Comparison of ENCODE assay signal across 22 cellular contexts in genomic region chr4:6753891-6754290, GRCh38. TPM values are rescaled to one million over a fixed set of nuclear protein-coding genes. Genes with fewer than 3 reads are reported as not detected.
DNase-seq lines count a peak whose midpoint lies in the region; ATAC-seq, FAIRE-seq and TF ChIP-seq lines count a peak whose summit lies in the region.
"Had no signal": no experiment of that assay in that cellular context is flagged by ENCODE, and none has a peak within 500 bp of the region (broad histone marks: within the 10 kb centered on the region; RNA-seq: fewer than 3 reads in every experiment).

No MANE protein-coding gene starts in this region.

- no peak overlapping the region for H3K4me3 ChIP-seq in KMS-11 (IDR thresholded peaks at IDR 0.05; ENCODE audit: insufficient read depth, low read depth, low read length)
- H3K4me3 ChIP-seq in epithelial cell of esophagus (ENCODE audit: low read length), result no peak overlapping the region
- H3K4me3 ChIP-seq in HepG2 (replicated peaks in 1 of 3; ENCODE audit: insufficient read depth in 1 of 3, low read depth in 2 of 3, low read length in 3 of 3), result peak overlapping the region; percentile 64 to 68 (median 66); a peak in 5 of 6 replicates
- H3K4me3 ChIP-seq in trophoblast cell (ENCODE audit: low read depth, low read length), result no peak overlapping the region
- H3K4me3 ChIP-seq: GM23248, MG63, SK-N-MC had no signal

- H2BK12ac ChIP-seq in trophoblast cell (ENCODE audit: low read length), result no peak overlapping the region

- H4K20me1 ChIP-seq in KMS-11 (ENCODE audit: insufficient read depth) (no peaks in the 10 kb centered on the region), HepG2 (ENCODE audit: insufficient read depth, low read length) (no peaks in the 10 kb centered on the region)

- intact Hi-C loops in HepG2 (cut with micrococcal nuclease; ENCODE audit: unreplicated experiment), result loop anchor here (2.0 kb wide), 2 partner anchors 21 to 25 kb away; no protein-coding TSS in a partner anchor

- no peak overlapping the region for H3K18ac ChIP-seq in trophoblast cell (ENCODE audit: low read length)

- H3K23ac ChIP-seq in trophoblast cell (ENCODE audit: low read length), result no peak overlapping the region

- H3K4me2 ChIP-seq in KMS-11 (peak overlapping the region; percentile 8; the same call in 1 of the 2 replicates), HepG2 (ENCODE audit: low read depth, low read length) (peak overlapping the region; percentile 89), trophoblast cell (ENCODE audit: low read length) (no peak overlapping the region)

- H3K4ac ChIP-seq in trophoblast cell (ENCODE audit: low read depth, low read length), result no peak overlapping the region

- TF ChIP-seq CTCF in KMS-11 (conservative IDR thresholded peaks at IDR 0.05; ENCODE audit: low read depth, low read length) (no peak), epithelial cell of esophagus (IDR thresholded peaks at IDR 0.05; ENCODE audit: insufficient read depth, low read depth, low read length, missing control alignments) (no peak), HepG2 (CRISPR knock-in tag; IDR thresholded peaks at IDR 0.05) (no peak)

- in situ Hi-C loops in HepG2 (cut with HindIII; ENCODE audit: extremely low pct_ligation_motif_present, low pct_unique_long_range_greater_than_20kb), result no loop called here

- TF ChIP-seq EP300 in HepG2 (IDR thresholded peaks at IDR 0.05; ENCODE audit: low read depth in 2 of 2, low read length in 2 of 2), result no peak
- no peak for TF ChIP-seq EP300 in HepG2 (CRISPR knock-in tag; IDR thresholded peaks at IDR 0.05; ENCODE audit: borderline replicate concordance)

- no peak overlapping the region for H2BK120ac ChIP-seq in trophoblast cell (ENCODE audit: insufficient read depth, low read length, poor library complexity)

- no peak overlapping the region for H3K9ac ChIP-seq in KMS-11
- peak overlapping the region; percentile 75 for H3K9ac ChIP-seq in HepG2 (ENCODE audit: insufficient read depth, low read depth, low read length)
- H3K9ac ChIP-seq in trophoblast cell (ENCODE audit: low read length), result no peak overlapping the region
- H3K9ac ChIP-seq: GM23248 had no signal

- CTCF ChIA-PET in HepG2 (lab: Yijun Ruan, JAX; ENCODE audit: low intra/inter-chr PET ratio, low total read pairs), result no interaction called here

- no peak overlapping the region for H4K12ac ChIP-seq in trophoblast cell (ENCODE audit: low read depth, low read length)

- H2AFZ ChIP-seq in KMS-11 (ENCODE audit: low read depth) (no peak overlapping the region), HepG2 (ENCODE audit: low read length) (no peak overlapping the region), trophoblast cell (ENCODE audit: insufficient read depth, low read length, poor library complexity) (no peak overlapping the region)
- H2AFZ ChIP-seq: GM23248 had no signal

- POLR2A ChIA-PET in HepG2 (lab: Yijun Ruan, JAX), result interaction anchor here (1.1 to 9.9 kb wide), 6 partner anchors 17 to 61 kb away, joined by 3 to 207 read pairs (median 4); no protein-coding TSS in a partner anchor

- peak overlapping the region; percentile 2 for H4K8ac ChIP-seq in trophoblast cell (ENCODE audit: low read depth, low read length)

- H3K36me3 ChIP-seq in KMS-11 (ENCODE audit: insufficient read depth) (no peaks in the 10 kb centered on the region), HepG2 (replicated peaks in 1 of 2; ENCODE audit: control insufficient read depth in 1 of 2, insufficient read depth in 2 of 2, low read length in 2 of 2) (no peaks in the 10 kb centered on the region), trophoblast cell (ENCODE audit: control insufficient read depth in 1 of 2, insufficient read depth in 2 of 2, low read length in 2 of 2) (no peaks in the 10 kb centered on the region)
- H3K36me3 ChIP-seq: MG63 had no signal

- H3K4me1 ChIP-seq in KMS-11 (ENCODE audit: low read depth, poor library complexity, severe bottlenecking) (peaks cover 15% of the 10 kb centered on the region), HepG2 (ENCODE audit: insufficient read depth, low read length) (peaks cover 73% of the 10 kb centered on the region), trophoblast cell (ENCODE audit: control insufficient read depth in 1 of 2, insufficient read depth in 2 of 2, low read length in 2 of 2) (peaks cover 4 to 30% of the 10 kb centered on the region in 2 experiments)

- H2BK5ac ChIP-seq in trophoblast cell (ENCODE audit: low read depth, low read length, poor library complexity), result no peak overlapping the region

- WGBS in HepG2 (ENCODE audit: low lambda C conversion rate), result 31% methylated on average over 6 of the region's 9 CpGs
- WGBS in trophoblast cell (ENCODE audit: extremely low coverage, insufficient coverage, insufficient read length), result no CpG with 5 or more reads among the region's 9 CpGs

- DNase-seq in epithelial cell of esophagus (ENCODE audit: low read depth), result peak; percentile 51
- DNase-seq in HepG2 (ENCODE audit: low spot score), result no peak
- DNase-seq in trophoblast cell, result no peak
- no peak for DNase-seq in GM03348 (ENCODE audit: low spot score)
- no peak for DNase-seq in iPS-NIHi11 (ENCODE audit: low spot score)
- DNase-seq in NCI-H2196 (lab: John Stamatoyannopoulos, UW; ENCODE audit: unreplicated experiment), result no peak
- DNase-seq: 8988T, ACHN, DMS153, GM23248, H9, MG63, NCI-H1105 treated with DMSO at 0.1 percent for 48 hours, NCI-H146, NCI-H2029, NCI-H446 treated with DMSO at 0.1 percent for 48 hours, NCI-H526, NCI-H82, SIG-M5 had no signal

- TF ChIP-seq POLR2A in HepG2 (IDR thresholded peaks at IDR 0.05; ENCODE audit: insufficient read depth in 1 of 2, low read depth in 2 of 2, low read length in 2 of 2), result no peak

- H3K27me3 ChIP-seq in KMS-11 (ENCODE audit: insufficient read depth, low read depth) (no peaks in the 10 kb centered on the region), HepG2 (ENCODE audit: control insufficient read depth in 1 of 2, insufficient read depth in 2 of 2, low read length in 2 of 2) (no peaks in the 10 kb centered on the region; a peak in 1 of 5 replicates), trophoblast cell (ENCODE audit: insufficient read depth, low read length) (no peaks in the 10 kb centered on the region)
- H3K27me3 ChIP-seq: MG63 had no signal

- no peak overlapping the region for H3K27ac ChIP-seq in KMS-11
- H3K27ac ChIP-seq in HepG2 (ENCODE audit: extremely low read length, insufficient read depth, low read length), result peak overlapping the region; percentile 83
- no peak overlapping the region for H3K27ac ChIP-seq in trophoblast cell (ENCODE audit: low read depth, low read length)
- H3K27ac ChIP-seq: GM23248, SK-N-MC had no signal

- no peak overlapping the region for H2AK5ac ChIP-seq in trophoblast cell (ENCODE audit: low read length)

- no peak for ATAC-seq in HepG2
- ATAC-seq: Panc1 had no signal

- FAIRE-seq in HepG2 (lab: Jason Lieb, UNC), result no peak

- H3K9me3 ChIP-seq in HepG2 (ENCODE audit: low read length), result no peaks in the 10 kb centered on the region
- no peaks in the 10 kb centered on the region for H3K9me3 ChIP-seq in trophoblast cell (ENCODE audit: insufficient read depth, low read depth, low read length)
- H3K9me3 ChIP-seq: MG63 had no signal

- H3K79me2 ChIP-seq in KMS-11 (ENCODE audit: insufficient read depth, low read depth) (no peaks in the 10 kb centered on the region), HepG2 (ENCODE audit: insufficient read depth, low read length) (no peaks in the 10 kb centered on the region), trophoblast cell (ENCODE audit: control insufficient read depth, insufficient read depth, low read length, poor library complexity) (no peaks in the 10 kb centered on the region)

- TF ChIP-seq RAD21 in HepG2 (CRISPR knock-in tag; IDR thresholded peaks at IDR 0.05), result no peak

- peaks cover 5% of the 10 kb centered on the region for H3K79me1 ChIP-seq in trophoblast cell (ENCODE audit: low read length)

- no peak overlapping the region for H3K14ac ChIP-seq in trophoblast cell (ENCODE audit: low read length)

- peak overlapping the region; percentile 36 for H4K91ac ChIP-seq in trophoblast cell (ENCODE audit: low read depth, low read length)

- BruUV-seq in HepG2 (replicated peaks; lab: Mats Ljungman, UMichigan), result no TSS peak

RNA-seq across cellular contexts. Expression of gene KIAA0232, which starts 28.6 kb away (rescaled TPM):
- total RNA-seq in HepG2 (2016; rRNA removed; fragmentation: Illumina TruSeq; extraction: Trizol), result 17.1 and 24.1 TPM in 2 replicates
- 10.8 and 11.4 TPM in 2 replicates for total RNA-seq in HepG2 (2016; cell fraction: cytosol; rRNA removed; fragmentation: Illumina TruSeq; extraction: Trizol; ENCODE audit: low read depth)
- total RNA-seq in HepG2 (2016; cell fraction: insoluble cytoplasmic fraction; rRNA removed; fragmentation: Illumina TruSeq; extraction: Trizol), result 17.2 and 22.3 TPM in 2 replicates
- total RNA-seq in HepG2 (2016; cell fraction: membrane; rRNA removed; fragmentation: Illumina TruSeq; extraction: Trizol), result 11.9 and 12.9 TPM in 2 replicates
- total RNA-seq in HepG2 (2016; cell fraction: nucleus; rRNA removed; fragmentation: Illumina TruSeq; extraction: Trizol), result 25.6 and 32.5 TPM in 2 replicates
- polyA plus RNA-seq in HepG2 (2011; rRNA removed), result 7.8 and 8.1 TPM in 2 replicates
- 3.8 and 5.9 TPM in 2 replicates for polyA plus RNA-seq in HepG2 (2011; cell fraction: cytosol; rRNA removed)
- 9.7 and 12.4 TPM in 2 replicates for polyA plus RNA-seq in HepG2 (2011; cell fraction: nucleus; rRNA removed)
- 10.7 and 10.9 TPM in 2 replicates for polyA plus RNA-seq in HepG2 (2012)
- 0.92 and 1.4 TPM in 2 replicates for polyA plus RNA-seq in HepG2 (2016; cell fraction: cytosol; fragmentation: Illumina TruSeq; extraction: Trizol; ENCODE audit: low read depth)
- polyA plus RNA-seq in HepG2 (2016; cell fraction: insoluble cytoplasmic fraction; fragmentation: Illumina TruSeq; extraction: Trizol; ENCODE audit: low read depth), result 13.7 and 13.8 TPM in 2 replicates
- polyA plus RNA-seq in HepG2 (2016; cell fraction: membrane; fragmentation: Illumina TruSeq; extraction: Trizol; ENCODE audit: low read depth), result 2.4 and 2.8 TPM in 2 replicates
- 20.4 and 20.5 TPM in 2 replicates for polyA plus RNA-seq in HepG2 (2016; cell fraction: nucleus; fragmentation: Illumina TruSeq; extraction: Trizol; ENCODE audit: insufficient read depth, low read depth)
- 22.4 and 23.8 TPM in 2 replicates for polyA minus RNA-seq in HepG2 (2011; rRNA and poly(A)+ RNA removed; ENCODE audit: low replicate concordance)
- 6.6 and 9.1 TPM in 2 replicates for polyA minus RNA-seq in HepG2 (2011; cell fraction: cytosol; rRNA and poly(A)+ RNA removed)
- 29.7 and 41.5 TPM in 2 replicates for polyA minus RNA-seq in HepG2 (2011; cell fraction: nucleus; rRNA and poly(A)+ RNA removed)
- polyA plus RNA-seq in trophoblast cell (2013), result 12.6 and 12.8 TPM in 2 replicates

RNA-seq across cellular contexts. Expression of gene BLOC1S4, which starts 37.9 kb away (rescaled TPM):
- 18.7 and 20.9 TPM in 2 replicates for total RNA-seq in HepG2 (2016; rRNA removed; fragmentation: Illumina TruSeq; extraction: Trizol)
- total RNA-seq in HepG2 (2016; cell fraction: cytosol; rRNA removed; fragmentation: Illumina TruSeq; extraction: Trizol; ENCODE audit: low read depth), result 4.7 and 6.1 TPM in 2 replicates
- 19.1 and 20.1 TPM in 2 replicates for total RNA-seq in HepG2 (2016; cell fraction: insoluble cytoplasmic fraction; rRNA removed; fragmentation: Illumina TruSeq; extraction: Trizol)
- 11.7 and 12.0 TPM in 2 replicates for total RNA-seq in HepG2 (2016; cell fraction: membrane; rRNA removed; fragmentation: Illumina TruSeq; extraction: Trizol)
- 7.6 and 7.9 TPM in 2 replicates for total RNA-seq in HepG2 (2016; cell fraction: nucleus; rRNA removed; fragmentation: Illumina TruSeq; extraction: Trizol)
- polyA plus RNA-seq in HepG2 (2011; rRNA removed), result 15.5 and 17.6 TPM in 2 replicates
- polyA plus RNA-seq in HepG2 (2011; cell fraction: cytosol; rRNA removed), result 19.4 and 26.2 TPM in 2 replicates
- 9.3 and 10.5 TPM in 2 replicates for polyA plus RNA-seq in HepG2 (2011; cell fraction: nucleus; rRNA removed)
- 10.5 and 11.1 TPM in 2 replicates for polyA plus RNA-seq in HepG2 (2012)
- 3.6 and 4.1 TPM in 2 replicates for polyA plus RNA-seq in HepG2 (2016; cell fraction: cytosol; fragmentation: Illumina TruSeq; extraction: Trizol; ENCODE audit: low read depth)
- 22.2 and 23.4 TPM in 2 replicates for polyA plus RNA-seq in HepG2 (2016; cell fraction: insoluble cytoplasmic fraction; fragmentation: Illumina TruSeq; extraction: Trizol; ENCODE audit: low read depth)
- polyA plus RNA-seq in HepG2 (2016; cell fraction: membrane; fragmentation: Illumina TruSeq; extraction: Trizol; ENCODE audit: low read depth), result 7.5 and 8.0 TPM in 2 replicates
- 10.3 and 14.0 TPM in 2 replicates for polyA plus RNA-seq in HepG2 (2016; cell fraction: nucleus; fragmentation: Illumina TruSeq; extraction: Trizol; ENCODE audit: insufficient read depth, low read depth)
- 5.1 and 16.2 TPM in 2 replicates for polyA minus RNA-seq in HepG2 (2011; rRNA and poly(A)+ RNA removed; ENCODE audit: low replicate concordance)
- polyA minus RNA-seq in HepG2 (2011; cell fraction: cytosol; rRNA and poly(A)+ RNA removed), result 9.3 and 9.9 TPM in 2 replicates
- 5.5 and 7.0 TPM in 2 replicates for polyA minus RNA-seq in HepG2 (2011; cell fraction: nucleus; rRNA and poly(A)+ RNA removed)
- polyA plus RNA-seq in trophoblast cell (2013), result 16.8 TPM in 2 replicates

RNA-seq across cellular contexts. Expression of gene MRFAP1L1, which starts 44.2 kb away (rescaled TPM):
- 76.6 and 124 TPM in 2 replicates for total RNA-seq in HepG2 (2016; rRNA removed; fragmentation: Illumina TruSeq; extraction: Trizol)
- total RNA-seq in HepG2 (2016; cell fraction: cytosol; rRNA removed; fragmentation: Illumina TruSeq; extraction: Trizol; ENCODE audit: low read depth), result 12.0 and 14.9 TPM in 2 replicates
- 82.6 and 130 TPM in 2 replicates for total RNA-seq in HepG2 (2016; cell fraction: insoluble cytoplasmic fraction; rRNA removed; fragmentation: Illumina TruSeq; extraction: Trizol)
- 36.1 and 39.2 TPM in 2 replicates for total RNA-seq in HepG2 (2016; cell fraction: membrane; rRNA removed; fragmentation: Illumina TruSeq; extraction: Trizol)
- 35.4 and 41.2 TPM in 2 replicates for total RNA-seq in HepG2 (2016; cell fraction: nucleus; rRNA removed; fragmentation: Illumina TruSeq; extraction: Trizol)
- polyA plus RNA-seq in HepG2 (2011; rRNA removed), result 39.9 and 44.8 TPM in 2 replicates
- 29.0 and 43.5 TPM in 2 replicates for polyA plus RNA-seq in HepG2 (2011; cell fraction: cytosol; rRNA removed)
- polyA plus RNA-seq in HepG2 (2011; cell fraction: nucleus; rRNA removed), result 12.5 and 20.0 TPM in 2 replicates
- 55.6 and 62.7 TPM in 2 replicates for polyA plus RNA-seq in HepG2 (2012)
- polyA plus RNA-seq in HepG2 (2016; cell fraction: cytosol; fragmentation: Illumina TruSeq; extraction: Trizol; ENCODE audit: low read depth), result 6.5 and 6.6 TPM in 2 replicates
- polyA plus RNA-seq in HepG2 (2016; cell fraction: insoluble cytoplasmic fraction; fragmentation: Illumina TruSeq; extraction: Trizol; ENCODE audit: low read depth), result 143 and 162 TPM in 2 replicates
- 21.2 and 21.7 TPM in 2 replicates for polyA plus RNA-seq in HepG2 (2016; cell fraction: membrane; fragmentation: Illumina TruSeq; extraction: Trizol; ENCODE audit: low read depth)
- 60.2 and 60.7 TPM in 2 replicates for polyA plus RNA-seq in HepG2 (2016; cell fraction: nucleus; fragmentation: Illumina TruSeq; extraction: Trizol; ENCODE audit: insufficient read depth, low read depth)
- 10.4 and 12.8 TPM in 2 replicates for polyA minus RNA-seq in HepG2 (2011; rRNA and poly(A)+ RNA removed; ENCODE audit: low replicate concordance)
- polyA minus RNA-seq in HepG2 (2011; cell fraction: cytosol; rRNA and poly(A)+ RNA removed), result 13.6 and 15.5 TPM in 2 replicates
- 16.1 and 16.2 TPM in 2 replicates for polyA minus RNA-seq in HepG2 (2011; cell fraction: nucleus; rRNA and poly(A)+ RNA removed)
- 41.1 and 42.0 TPM in 2 replicates for polyA plus RNA-seq in trophoblast cell (2013)

Comparison
In these comparisons a context has a peak if more than half of its experiments do, and no peak if none do; other contexts are left out.
1. H3K4me3 ChIP-seq: peak in HepG2 (3 of 3); none in KMS-11 (single experiment), epithelial cell of esophagus (single experiment) and trophoblast cell (single experiment).